Comparison of ENCODE assay signal across 19 cellular contexts in the genomic region with DNA sequence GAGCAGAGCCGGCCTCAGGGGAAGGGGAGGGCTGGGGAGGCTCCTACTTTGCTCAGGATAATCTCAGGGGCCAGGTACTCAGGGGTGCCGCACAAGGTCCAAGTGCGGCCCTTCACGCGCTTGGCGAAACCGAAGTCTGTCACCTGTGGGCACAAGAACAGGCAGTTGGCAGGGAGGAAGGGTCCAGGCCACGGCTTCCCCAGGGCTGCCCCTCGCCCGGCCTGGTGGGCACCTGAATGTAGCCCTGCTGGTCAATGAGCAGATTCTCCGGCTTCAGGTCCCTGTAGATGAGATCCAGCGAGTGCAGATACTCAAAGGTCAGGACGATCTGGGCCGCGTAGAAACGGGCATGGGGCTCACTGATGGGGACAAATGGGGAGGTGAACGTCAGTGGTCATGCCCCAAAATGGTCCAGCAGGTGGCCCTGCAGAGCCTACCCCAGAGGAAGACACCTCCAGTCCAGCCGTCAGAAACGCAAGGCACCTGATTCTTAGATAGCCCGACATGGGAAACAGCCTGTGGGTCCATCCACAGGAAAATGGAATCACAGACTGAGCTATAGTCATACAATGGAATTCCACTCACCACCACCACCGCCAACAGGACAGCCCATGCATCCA. TPM values are rescaled to one million over a fixed set of nuclear protein-coding genes. Genes with fewer than 3 reads are reported as not detected.
DNase-seq lines count a peak whose midpoint lies in the region; ATAC-seq and TF ChIP-seq lines count a peak whose summit lies in the region.
"Had no signal": no experiment of that assay in that cellular context is flagged by ENCODE, and none has a peak within 500 bp of the region (broad histone marks: within the 10 kb centered on the region; RNA-seq: fewer than 3 reads in every experiment).

No MANE protein-coding gene starts in this region.

- H3K9me3 ChIP-seq in AG04450 (ENCODE audit: control insufficient read depth, insufficient read depth, low read length), result peaks cover 12% of the 10 kb centered on the region; the same call in 1 of the 2 replicates
- H3K9me3 ChIP-seq: prostate gland had no signal

- no peak for DNase-seq in AG04450 (ENCODE audit: low read depth, low spot score)
- no peak for DNase-seq in HFF-Myc (ENCODE audit: extremely low read depth, low read depth)
- no peak for DNase-seq in astrocyte of the spinal cord (ENCODE audit: low read depth, low spot score)
- DNase-seq in left colon, result no peak
- DNase-seq in natural killer cell, result no peak
- no peak for DNase-seq in NCI-H526 treated with DMSO at 0.1 percent for 48 hours (lab: John Stamatoyannopoulos, UW)
- no peak for DNase-seq in glutamatergic neuron
- DNase-seq: activated CD4-positive, alpha-beta T cell treated with anti-CD3 and anti-CD28 coated beads, Interleukin-2, amount 50 U/mL, for 4 hours; DMS79; mesenchymal stem cell; NCI-H1105; NCI-H345; stimulated activated CD4-positive, alpha-beta T cell treated with anti-CD3 and anti-CD28 coated beads, Interleukin-1b, Interleukin-23, amount 100 ng/mL, for 48 hours had no signal

- no peaks in the 10 kb centered on the region for H3K9me3 Mint-ChIP-seq in natural killer cell
- peaks cover 6% of the 10 kb centered on the region for H3K9me3 Mint-ChIP-seq in glutamatergic neuron (ENCODE audit: unreplicated experiment)
- H3K9me3 Mint-ChIP-seq: activated T-helper 17 cell treated with anti-CD3 and anti-CD28 coated beads, Interleukin-2, amount 50 U/mL, for 72 hours had no signal

- H3K27ac ChIP-seq in AG04450 (ENCODE audit: low read depth, low read length), result no peak overlapping the region
- H3K27ac ChIP-seq: breast epithelium, prostate gland had no signal

- in situ Hi-C loops in astrocyte of the spinal cord (cut with HindIII; ENCODE audit: low sequenced_read_pairs), result loop anchor here (25.0 kb wide), 1 partner anchor 210 kb away; a partner anchor contains a TSS

- H3K4me3 Mint-ChIP-seq in natural killer cell (no peak overlapping the region), glutamatergic neuron (ENCODE audit: unreplicated experiment) (no peak overlapping the region)
- H3K4me3 Mint-ChIP-seq: activated T-helper 17 cell treated with anti-CD3 and anti-CD28 coated beads, Interleukin-2, amount 50 U/mL, for 72 hours; T-helper 1 cell treated with Interleukin-12 subunit alpha and Interleukin-12 subunit beta and Interleukin-4 antibody, amounts not matched to agents 30 μg/mL and 1 μg/mL, for 36 hours had no signal

- H3K27ac Mint-ChIP-seq in natural killer cell (no peak overlapping the region), glutamatergic neuron (ENCODE audit: unreplicated experiment) (no peak overlapping the region)
- H3K27ac Mint-ChIP-seq: activated T-helper 17 cell treated with anti-CD3 and anti-CD28 coated beads, Interleukin-2, amount 50 U/mL, for 72 hours; T-helper 1 cell treated with Interleukin-12 subunit alpha and Interleukin-12 subunit beta and Interleukin-4 antibody, amounts not matched to agents 30 μg/mL and 1 μg/mL, for 36 hours had no signal

- ATAC-seq in left colon (peak; percentile 30), natural killer cell (no peak), HG03108 (IDR thresholded peaks at IDR 0.05; ENCODE audit: unreplicated experiment) (no peak)
- ATAC-seq: activated T-helper 17 cell treated with anti-CD3 and anti-CD28 coated beads, Interleukin-2, amount 50 U/mL, for 72 hours had no signal

- H3K4me3 ChIP-seq in AG04450 (ENCODE audit: low read depth, low read length) (no peak overlapping the region), HFF-Myc (replicated peaks; ENCODE audit: low read depth, low read length) (no peak overlapping the region), astrocyte of the spinal cord (ENCODE audit: low read depth, low read length) (no peak overlapping the region)
- H3K4me3 ChIP-seq: breast epithelium, prostate gland had no signal

- intact Hi-C loops in left colon (cut with DNase I, micrococcal nuclease) (no loop called here), natural killer cell (cut with micrococcal nuclease) (no loop called here)

- H3K4me1 Mint-ChIP-seq in natural killer cell, result no peaks in the 10 kb centered on the region
- H3K4me1 Mint-ChIP-seq in glutamatergic neuron (ENCODE audit: low read depth, unreplicated experiment), result no peaks in the 10 kb centered on the region

- H3K27me3 Mint-ChIP-seq in natural killer cell (ENCODE audit: low read depth in 2 of 2), result no peaks in the 10 kb centered on the region
- peaks cover 6% of the 10 kb centered on the region for H3K27me3 Mint-ChIP-seq in glutamatergic neuron (ENCODE audit: unreplicated experiment)
- H3K27me3 Mint-ChIP-seq: activated T-helper 17 cell treated with anti-CD3 and anti-CD28 coated beads, Interleukin-2, amount 50 U/mL, for 72 hours had no signal

- POLR2A ChIA-PET in AG04450 (lab: Yijun Ruan, JAX), result no interaction called here

- H3K36me3 Mint-ChIP-seq in natural killer cell (no peaks in the 10 kb centered on the region), glutamatergic neuron (ENCODE audit: unreplicated experiment) (peaks cover 4% of the 10 kb centered on the region)

- CTCF ChIA-PET in AG04450 (lab: Charles Lee), result interaction anchor here (0.6 kb wide), 1 partner anchor 38 kb away, joined by 3 read pairs; no protein-coding TSS in a partner anchor

- no peaks in the 10 kb centered on the region for H3K27me3 ChIP-seq in AG04450 (ENCODE audit: control insufficient read depth, insufficient read depth, low read length)
- H3K27me3 ChIP-seq: breast epithelium had no signal

- peak; percentile 22; the same call in 1 of the 2 replicates for TF ChIP-seq CTCF in AG04450 (IDR thresholded peaks at IDR 0.05; ENCODE audit: low read depth, low read length)
- peak; percentile 16 for TF ChIP-seq CTCF in HFF-Myc (IDR thresholded peaks at IDR 0.05; ENCODE audit: low read depth, low read length, missing control alignments)
- TF ChIP-seq CTCF in astrocyte of the spinal cord (IDR thresholded peaks at IDR 0.05; ENCODE audit: low read depth, low read length), result peak; percentile 19
- TF ChIP-seq CTCF in natural killer cell (IDR thresholded peaks at IDR 0.05), result no peak
- TF ChIP-seq CTCF in glutamatergic neuron (IDR thresholded peaks at IDR 0.05; ENCODE audit: partially characterized antibody, unreplicated experiment), result no peak

RNA-seq across cellular contexts. Expression of a gene that starts 7.1 kb away (rescaled TPM):
- 5.1 and 6.5 TPM in 2 replicates for polyA plus RNA-seq in AG04450 (2011; rRNA removed)
- 5.6 and 6.4 TPM in 2 replicates for polyA minus RNA-seq in AG04450 (2011; rRNA and poly(A)+ RNA removed)
- 10 to 100 TPM; 45.8 to 51.5 TPM for total RNA-seq in left colon
- 10 to 100 TPM; 30.8 to 33.0 (median 30.9) TPM for total RNA-seq in natural killer cell
- total RNA-seq in glutamatergic neuron (ENCODE audit: unreplicated experiment), result 52.0 TPM

RNA-seq across cellular contexts. Expression of a gene that starts 12.1 kb away (rescaled TPM):
- not detected in 2 replicates for polyA plus RNA-seq in AG04450 (2011; rRNA removed)
- not detected in 2 replicates for polyA minus RNA-seq in AG04450 (2011; rRNA and poly(A)+ RNA removed)
- total RNA-seq in left colon (under 1 TPM in 1 of 2 donors, not detected in 1; 0.42 TPM), natural killer cell (under 1 TPM in 2 of 3 donors, not detected in 1; 0.35 to 0.53 TPM), glutamatergic neuron (ENCODE audit: unreplicated experiment) (0.71 TPM)
- total RNA-seq: breast epithelium had no signal
- polyA plus RNA-seq: endothelial cell of umbilical vein had no signal

RNA-seq across cellular contexts. Expression of a gene that starts 19.9 kb away (rescaled TPM):
- 17.9 and 25.1 TPM in 2 replicates for polyA plus RNA-seq in AG04450 (2011; rRNA removed)
- 21.6 and 26.0 TPM in 2 replicates for polyA minus RNA-seq in AG04450 (2011; rRNA and poly(A)+ RNA removed)
- total RNA-seq in left colon (10 to 100 TPM; 78.8 to 80.1 TPM), natural killer cell (10 to 100 TPM; 68.6 to 71.8 (median 69.3) TPM), glutamatergic neuron (ENCODE audit: unreplicated experiment) (82.9 TPM)

RNA-seq across cellular contexts. Expression of a gene that starts 25.1 kb away (rescaled TPM):
- 0.27 and 0.56 TPM in 2 replicates for polyA plus RNA-seq in AG04450 (2011; rRNA removed)
- polyA minus RNA-seq in AG04450 (2011; rRNA and poly(A)+ RNA removed), result not detected in 2 replicates
- total RNA-seq in left colon, result 10 to 100 TPM; 32.9 to 40.3 TPM
- 1 to 10 TPM; 2.4 to 4.1 (median 2.4) TPM for total RNA-seq in natural killer cell
- total RNA-seq in glutamatergic neuron (ENCODE audit: unreplicated experiment), result 2.2 TPM

RNA-seq across cellular contexts. Expression of a gene that starts 35.8 kb away (rescaled TPM):
- 0.43 and 0.51 TPM in 2 replicates for polyA plus RNA-seq in AG04450 (2011; rRNA removed)
- 0.22 and 0.41 TPM in 2 replicates for polyA minus RNA-seq in AG04450 (2011; rRNA and poly(A)+ RNA removed)
- total RNA-seq in left colon (under 1 TPM; 0.59 to 0.79 TPM), natural killer cell (not detected), glutamatergic neuron (ENCODE audit: unreplicated experiment) (6.7 TPM)
- total RNA-seq: activated T-helper 17 cell treated with anti-CD3 and anti-CD28 coated beads, Interleukin-2, amount 50 U/mL, for 72 hours had no signal

Comparison
In these comparisons a context has a peak if more than half of its experiments do, and no peak if none do; other contexts are left out.
1. CTCF ChIP-seq: peak in AG04450 (single experiment), HFF-Myc (single experiment) and astrocyte of the spinal cord (single experiment); none in natural killer cell (single experiment) and glutamatergic neuron (single experiment).